Comparison of ENCODE assay signal across 8 cellular contexts in the genomic region with DNA sequence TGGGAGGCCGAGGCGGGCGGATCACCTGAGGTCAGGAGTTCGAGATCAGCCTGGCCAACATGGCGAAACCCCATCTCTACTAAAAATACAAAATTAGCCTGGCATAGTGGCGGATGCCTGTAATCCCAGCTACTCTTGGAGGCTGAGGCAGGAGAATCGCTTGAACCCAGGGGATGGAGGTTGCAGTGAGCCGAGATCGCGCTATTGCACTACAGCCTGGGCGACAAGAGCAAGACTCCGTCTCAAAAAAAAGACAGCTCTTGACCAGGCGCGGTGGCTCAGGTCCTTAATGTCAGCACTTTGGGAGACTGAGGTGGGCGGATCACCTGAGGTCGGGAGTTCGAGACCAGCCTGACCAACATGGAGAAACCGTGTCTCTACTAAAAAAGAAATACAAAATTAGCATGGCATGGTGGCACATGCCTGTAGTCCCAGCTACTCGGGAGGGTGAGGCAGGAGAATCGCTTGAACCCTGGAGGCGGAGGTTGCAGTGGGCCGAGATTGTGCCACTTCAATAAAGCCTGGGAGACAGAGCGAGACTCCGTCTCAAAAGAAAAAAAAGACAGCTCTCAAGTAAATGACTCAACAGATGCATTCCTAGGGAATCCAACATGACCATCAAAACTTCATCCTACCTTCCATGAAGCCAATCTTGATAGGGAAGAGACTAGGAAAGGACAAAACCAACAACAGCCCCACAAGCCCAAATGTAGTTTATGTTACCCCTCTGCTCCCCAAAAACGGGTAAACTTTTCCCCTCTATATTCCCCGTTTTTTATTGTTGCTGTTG. TPM values are rescaled to one million over a fixed set of nuclear protein-coding genes. Genes with fewer than 3 reads are reported as not detected.
DNase-seq lines count a peak whose midpoint lies in the region; ATAC-seq and TF ChIP-seq lines count a peak whose summit lies in the region.
"Not testable (repeated sequence)": the region's sequence is repeated elsewhere in the genome, so short reads cannot be mapped to it uniquely, and the experiment has no call there.

No MANE protein-coding gene starts in this region.

- not testable (repeated sequence) for H2AK9ac ChIP-seq in IMR-90 (replicated peaks; ENCODE audit: low read depth, low read length, poor library complexity)

- TF ChIP-seq EP300 in sigmoid colon (IDR thresholded peaks at IDR 0.05); transverse colon (IDR thresholded peaks at IDR 0.05; ENCODE audit: low read depth): not testable (repeated sequence)

- H4K5ac ChIP-seq in IMR-90 (ENCODE audit: low read depth, low read length) = not testable (repeated sequence)

- not testable (repeated sequence) for H2BK15ac ChIP-seq in IMR-90 (ENCODE audit: low read depth, low read length)

- H2BK120ac ChIP-seq in IMR-90 (ENCODE audit: low read depth, low read length) = not testable (repeated sequence)

- not testable (repeated sequence) for H3K14ac ChIP-seq in IMR-90 (replicated peaks; ENCODE audit: low read depth, low read length)

- H4K91ac ChIP-seq in IMR-90 (ENCODE audit: insufficient read depth, low read depth, low read length) = not testable (repeated sequence)

- not testable (repeated sequence) for H3K36me3 ChIP-seq in CD4-positive, alpha-beta memory T cell (ENCODE audit: insufficient read depth, low read length); IMR-90 (ENCODE audit: control insufficient read depth, insufficient read depth, low read length); sigmoid colon; transverse colon
- peaks cover 0 to 13% (median 0%) of the 10 kb centered on the region in 3 experiments for H3K36me3 ChIP-seq in naive thymus-derived CD4-positive, alpha-beta T cell (ENCODE audit: control insufficient read depth in 2 of 3, insufficient read depth in 3 of 3, low read length in 3 of 3)

- not testable (repeated sequence) for H3K56ac ChIP-seq in IMR-90 (ENCODE audit: extremely low read depth, insufficient read depth, low read length)

- H3K4ac ChIP-seq in IMR-90 (ENCODE audit: low read depth, low read length) = not testable (repeated sequence)

- not testable (repeated sequence) for H3K9me3 Mint-ChIP-seq in CD4-positive, alpha-beta memory T cell; WTC11; naive thymus-derived CD4-positive, alpha-beta T cell

- not testable (repeated sequence) for H3K27ac ChIP-seq in CD4-positive, alpha-beta memory T cell (ENCODE audit: low read depth, low read length); IMR-90 (ENCODE audit: insufficient read depth, low read length); naive thymus-derived CD4-positive, alpha-beta T cell (ENCODE audit: low read depth, low read length)
- H3K27ac ChIP-seq in sigmoid colon (peak overlapping the region in 3 of 4 donors; percentile 94 to 98 (median 95)), transverse colon (peak overlapping the region; percentile 19 to 95 (median 92))

- not testable (repeated sequence) for H3K9me1 ChIP-seq in IMR-90 (ENCODE audit: insufficient read depth, low read length)

- in situ Hi-C loops in IMR-90 (cut with MboI; ENCODE audit: low sequenced_read_pairs) = not testable (repeated sequence)
- in situ Hi-C loops in transverse colon (cut with MboI; ENCODE audit: low pct_ligation_motif_present in 1 of 4, low pct_unique_long_range_greater_than_20kb in 1 of 4, low sequenced_read_pairs in 3 of 4) = loop anchor here in 1 of 4 donors (25.0 kb wide), 1 partner anchor 116 kb away; a partner anchor contains a TSS

- peaks cover 0 to 38% of the 10 kb centered on the region in 2 experiments; a peak in 2 of 4 replicates for H3K79me1 ChIP-seq in IMR-90 (ENCODE audit: low read depth in 1 of 2, low read length in 2 of 2)

- peak overlapping the region in 6 of 8 donors; percentile 27 to 67 (median 51) for H3K4me3 Mint-ChIP-seq in CD4-positive, alpha-beta memory T cell
- H3K4me3 Mint-ChIP-seq in WTC11 = not testable (repeated sequence)
- H3K4me3 Mint-ChIP-seq in naive thymus-derived CD4-positive, alpha-beta T cell = peak overlapping the region in 8 of 10 donors; percentile 23 to 99 (median 35)

- not testable (repeated sequence) for ATAC-seq in IMR-90 (ENCODE audit: low read depth); WTC11; naive thymus-derived CD4-positive, alpha-beta T cell

- H4K8ac ChIP-seq in IMR-90 (ENCODE audit: low read depth in 2 of 2, low read length in 2 of 2) = not testable (repeated sequence)

- not testable (repeated sequence) for TF ChIP-seq RAD21 in IMR-90 (IDR thresholded peaks at IDR 0.05; ENCODE audit: low read length)

- not testable (repeated sequence) for H2BK20ac ChIP-seq in IMR-90 (ENCODE audit: low read depth, low read length)

- H3K4me1 ChIP-seq in CD4-positive, alpha-beta memory T cell (ENCODE audit: insufficient read depth, low read length) = peaks cover 77% of the 10 kb centered on the region
- not testable (repeated sequence) for H3K4me1 ChIP-seq in IMR-90 (ENCODE audit: control insufficient read depth, insufficient read depth, low read length)
- peaks cover 47 to 52% of the 10 kb centered on the region in 2 donors for H3K4me1 ChIP-seq in naive thymus-derived CD4-positive, alpha-beta T cell (ENCODE audit: control insufficient read depth in 2 of 2, insufficient read depth in 2 of 2, low read length in 2 of 2)
- H3K4me1 ChIP-seq in sigmoid colon (peaks cover 0 to 80% (median 77%) of the 10 kb centered on the region in 4 donors), transverse colon (peaks cover 54 to 82% (median 78%) of the 10 kb centered on the region in 4 donors)

- not testable (repeated sequence) for TF ChIP-seq CTCF in IMR-90 (conservative IDR thresholded peaks at IDR 0.05; ENCODE audit: low read depth, low read length); WTC11 (IDR thresholded peaks at IDR 0.05); fibroblast of mammary gland (conservative IDR thresholded peaks at IDR 0.05; ENCODE audit: control insufficient read depth, insufficient read depth, low read depth, low read length); sigmoid colon (IDR thresholded peaks at IDR 0.05); transverse colon (IDR thresholded peaks at IDR 0.05)

- not testable (repeated sequence) for H3K18ac ChIP-seq in IMR-90 (ENCODE audit: low read depth, low read length)

- peak overlapping the region in 6 of 7 donors; percentile 44 to 77 (median 67) for H3K27ac Mint-ChIP-seq in CD4-positive, alpha-beta memory T cell
- H3K27ac Mint-ChIP-seq in WTC11 = peak overlapping the region; percentile 65; the same call in 1 of the 2 replicates
- peak overlapping the region in 5 of 9 donors; percentile 17 to 72 (median 71) for H3K27ac Mint-ChIP-seq in naive thymus-derived CD4-positive, alpha-beta T cell

- CTCF ChIA-PET in CD4-positive, alpha-beta memory T cell (lab: Charles Lee; ENCODE audit: partially characterized antibody) = interaction anchor here (3.0 to 3.2 kb wide), 2 partner anchors 30 to 120 kb away, joined by 13 to 17 read pairs; a partner anchor contains a TSS
- CTCF ChIA-PET in IMR-90 (lab: Yijun Ruan, JAX) = not testable (repeated sequence)
- CTCF ChIA-PET in WTC11 (lab: Charles Lee) = interaction anchor here (2.3 kb wide), 1 partner anchor 30 kb away, joined by 10 read pairs; no protein-coding TSS in a partner anchor
- CTCF ChIA-PET in naive thymus-derived CD4-positive, alpha-beta T cell (lab: Charles Lee) = interaction anchor here (1.0 kb wide), 1 partner anchor 31 kb away, joined by 5 read pairs; no protein-coding TSS in a partner anchor

- not testable (repeated sequence) for H3K9me3 ChIP-seq in CD4-positive, alpha-beta memory T cell (ENCODE audit: control insufficient read depth in 1 of 2, low read length in 2 of 2); IMR-90 (ENCODE audit: control insufficient read depth, insufficient read depth, low read length); naive thymus-derived CD4-positive, alpha-beta T cell (ENCODE audit: control insufficient read depth in 2 of 3, low read length in 3 of 3); sigmoid colon; transverse colon

- peaks cover 89% of the 10 kb centered on the region for H4K20me1 ChIP-seq in IMR-90 (ENCODE audit: insufficient read depth, low read length)

- TF ChIP-seq POLR2A in IMR-90 (IDR thresholded peaks at IDR 0.05; ENCODE audit: low read depth, low read length); sigmoid colon (IDR thresholded peaks at IDR 0.05); transverse colon (IDR thresholded peaks at IDR 0.05): not testable (repeated sequence)

- not testable (repeated sequence) for H3K4me3 ChIP-seq in CD4-positive, alpha-beta memory T cell (ENCODE audit: low read length in 2 of 2); IMR-90 (ENCODE audit: insufficient read depth, low read depth, low read length); fibroblast of mammary gland (ENCODE audit: control insufficient read depth, low read depth, low read length); naive thymus-derived CD4-positive, alpha-beta T cell (ENCODE audit: low read length); sigmoid colon; transverse colon

- H3K4me1 Mint-ChIP-seq in CD4-positive, alpha-beta memory T cell = peaks cover 41 to 80% (median 55%) of the 10 kb centered on the region in 4 donors
- peaks cover 60% of the 10 kb centered on the region for H3K4me1 Mint-ChIP-seq in WTC11
- peaks cover 50 to 83% (median 56%) of the 10 kb centered on the region in 7 donors for H3K4me1 Mint-ChIP-seq in naive thymus-derived CD4-positive, alpha-beta T cell

- H3K23ac ChIP-seq in IMR-90 (ENCODE audit: low read depth, low read length) = peak overlapping the region; percentile 55; the same call in 1 of the 2 replicates

- H3K9ac ChIP-seq in IMR-90 (ENCODE audit: low read depth, low read length) = not testable (repeated sequence)

- intact Hi-C loops in CD4-positive, alpha-beta memory T cell (cut with micrococcal nuclease) = loop anchor here (5.0 kb wide), 1 partner anchor 289 kb away; no protein-coding TSS in a partner anchor
- intact Hi-C loops in IMR-90 (cut with micrococcal nuclease) (loop anchor here (5.0 kb wide), 1 partner anchor 61 kb away; a partner anchor contains a TSS), sigmoid colon (cut with DNase I) (loop anchor here (5.0 kb wide), 3 partner anchors 34 to 56 kb away; no protein-coding TSS in a partner anchor)
- intact Hi-C loops in naive thymus-derived CD4-positive, alpha-beta T cell (cut with micrococcal nuclease); transverse colon (cut with DNase I; ENCODE audit: low total_unique reads): not testable (repeated sequence)

- H3K36me3 Mint-ChIP-seq in CD4-positive, alpha-beta memory T cell = peaks cover 0 to 36% of the 10 kb centered on the region in 2 donors
- peaks cover 15% of the 10 kb centered on the region for H3K36me3 Mint-ChIP-seq in WTC11
- H3K36me3 Mint-ChIP-seq in naive thymus-derived CD4-positive, alpha-beta T cell = peaks cover 3 to 16% (median 7%) of the 10 kb centered on the region in 5 donors

- POLR2A ChIA-PET in CD4-positive, alpha-beta memory T cell (lab: Charles Lee; ENCODE audit: partially characterized antibody) = interaction anchor here (1.0 to 1.8 kb wide), 2 partner anchors 31 to 92 kb away, joined by 3 to 8 read pairs; no protein-coding TSS in a partner anchor
- POLR2A ChIA-PET in IMR-90 (lab: Charles Lee; ENCODE audit: unreplicated experiment); naive thymus-derived CD4-positive, alpha-beta T cell (lab: Charles Lee): not testable (repeated sequence)
- POLR2A ChIA-PET in WTC11 (lab: Charles Lee) = interaction anchor here (1.1 kb wide), 1 partner anchor 14 kb away, joined by 4 read pairs; no protein-coding TSS in a partner anchor

- not testable (repeated sequence) for DNase-seq in CD4-positive, alpha-beta memory T cell; IMR-90; WTC11 (ENCODE audit: low spot score); naive thymus-derived CD4-positive, alpha-beta T cell; sigmoid colon; transverse colon
- DNase-seq in amniotic epithelial cell (ENCODE audit: low read depth) (peak; percentile 62), fibroblast of mammary gland (ENCODE audit: low read depth) (peak; percentile 23)

- not testable (repeated sequence) for BruUV-seq in IMR-90 (replicated peaks; lab: Mats Ljungman, UMichigan)

- H2BK5ac ChIP-seq in IMR-90 (ENCODE audit: low read depth, low read length, poor library complexity, severe bottlenecking) = not testable (repeated sequence)

- dilution Hi-C loops in IMR-90 (cut with HindIII; ENCODE audit: low sequenced_read_pairs, unreplicated experiment) = not testable (repeated sequence)

- H3K4me2 ChIP-seq in IMR-90 (ENCODE audit: low read depth, low read length) = not testable (repeated sequence)

- H2AK5ac ChIP-seq in IMR-90 (ENCODE audit: low read depth, low read length) = not testable (repeated sequence)

- WGBS in IMR-90 (ENCODE audit: extremely low coverage in 2 of 2, insufficient read length in 1 of 2), 2 experiments = 89% methylated on average over 12 of the region's 26 CpGs; no CpG with 5 or more reads in 1 of the 2 experiments
- WGBS in sigmoid colon, 2 donors = 88 to 92% methylated on average over 26 of the region's 26 CpGs
- WGBS in transverse colon (ENCODE audit: low coverage in 1 of 2), 2 donors = 87 to 88% methylated on average over 2 to 26 of the region's 26 CpGs

- H3K27me3 ChIP-seq in CD4-positive, alpha-beta memory T cell (ENCODE audit: insufficient read depth, low read length); IMR-90 (ENCODE audit: control insufficient read depth, insufficient read depth, low read length); naive thymus-derived CD4-positive, alpha-beta T cell (ENCODE audit: control insufficient read depth in 2 of 2, insufficient read depth in 2 of 2, low read length in 2 of 2); sigmoid colon; transverse colon: not testable (repeated sequence)

- not testable (repeated sequence) for H3K27me3 Mint-ChIP-seq in CD4-positive, alpha-beta memory T cell; WTC11 (ENCODE audit: low read depth); naive thymus-derived CD4-positive, alpha-beta T cell

- H2AFZ ChIP-seq in IMR-90 (replicated peaks; ENCODE audit: low read length, poor library complexity) = not testable (repeated sequence)

RNA-seq across cellular contexts. Expression of a gene that starts 4.0 kb away (rescaled TPM):
- total RNA-seq in CD4-positive, alpha-beta memory T cell = 100 to 1,000 TPM; 142 to 143 TPM
- polyA plus RNA-seq in CD4-positive, alpha-beta memory T cell = 10 to 100 TPM; 54.1 to 56.4 TPM
- total RNA-seq in IMR-90 (2012; rRNA removed) (358 and 964 TPM in 2 replicates), WTC11 (2021) (1,033 to 1,180 TPM (median 1,148 TPM) in 3 replicates), sigmoid colon (100 to 1,000 TPM; 353 to 507 (median 431) TPM), transverse colon (1,000 to 10,000 TPM in 1 of 4 donors, 100 to 1,000 TPM in 3; 158 to 2,397 (median 594) TPM)
- polyA plus RNA-seq in IMR-90 (2012; rRNA removed) (774 and 817 TPM in 2 replicates), sigmoid colon (100 to 1,000 TPM; 312 to 440 (median 350) TPM)
- polyA plus RNA-seq in IMR-90 (2012; cell fraction: cytosol; rRNA removed) = 140 and 369 TPM in 2 replicates
- polyA plus RNA-seq in IMR-90 (2012; cell fraction: nucleus; rRNA removed; ENCODE audit: low replicate concordance) = 42.1 and 246 TPM in 2 replicates
- total RNA-seq in naive thymus-derived CD4-positive, alpha-beta T cell = 100 to 1,000 TPM; 119 to 317 (median 127) TPM
- 10 to 100 TPM; 30.6 to 37.3 TPM for polyA plus RNA-seq in naive thymus-derived CD4-positive, alpha-beta T cell

RNA-seq across cellular contexts. Expression of a gene that starts 60.0 kb away (rescaled TPM):
- 10 to 100 TPM; 29.3 to 32.1 TPM for total RNA-seq in CD4-positive, alpha-beta memory T cell
- 10 to 100 TPM; 24.2 to 25.1 TPM for polyA plus RNA-seq in CD4-positive, alpha-beta memory T cell
- total RNA-seq in IMR-90 (2012; rRNA removed) (100 and 123 TPM in 2 replicates), WTC11 (2021) (43.6 to 45.2 TPM (median 43.7 TPM) in 3 replicates), sigmoid colon (10 to 100 TPM; 61.5 to 88.7 (median 76.1) TPM), transverse colon (10 to 100 TPM; 33.4 to 95.3 (median 63.4) TPM)
- polyA plus RNA-seq in IMR-90 (2012; rRNA removed) (48.5 and 57.6 TPM in 2 replicates), sigmoid colon (10 to 100 TPM; 33.6 to 68.4 (median 48.0) TPM)
- 21.4 and 31.0 TPM in 2 replicates for polyA plus RNA-seq in IMR-90 (2012; cell fraction: cytosol; rRNA removed)
- polyA plus RNA-seq in IMR-90 (2012; cell fraction: nucleus; rRNA removed; ENCODE audit: low replicate concordance) = 8.5 and 27.3 TPM in 2 replicates
- 10 to 100 TPM; 16.9 to 29.0 (median 20.9) TPM for total RNA-seq in naive thymus-derived CD4-positive, alpha-beta T cell
- 10 to 100 TPM; 20.0 to 24.3 TPM for polyA plus RNA-seq in naive thymus-derived CD4-positive, alpha-beta T cell
